In the genomic region with DNA sequence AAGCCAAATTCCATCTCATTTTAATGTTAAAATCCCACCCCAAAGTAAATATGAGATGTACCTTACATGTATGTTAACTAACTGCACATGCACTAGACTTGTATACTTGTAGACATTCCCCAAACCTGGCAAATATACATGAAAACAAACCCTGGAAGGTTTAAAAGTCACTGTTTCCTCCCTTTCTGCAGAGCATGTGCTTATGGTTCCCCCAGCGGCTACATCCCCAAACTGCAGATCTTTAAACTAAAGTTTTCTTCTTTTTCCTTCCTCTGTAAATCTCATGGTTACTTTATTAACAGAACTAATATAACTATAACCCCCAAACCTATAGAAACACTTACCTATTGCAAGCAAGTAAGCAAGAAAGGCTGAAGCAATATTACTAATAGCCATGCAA, we compare ENCODE assay signal across 12 cellular contexts.
DNase-seq lines count a peak whose midpoint lies in the region; ATAC-seq and TF ChIP-seq lines count a peak whose summit lies in the region.
"Had no signal": no experiment of that assay in that cellular context is flagged by ENCODE, and none has a peak within 500 bp of the region (broad histone marks: within the 10 kb centered on the region; RNA-seq: fewer than 3 reads in every experiment).

No MANE protein-coding gene starts in this region.

- ATAC-seq in GM19351 (IDR thresholded peaks at IDR 0.05; ENCODE audit: unreplicated experiment) = peak; percentile 87
- ATAC-seq in stimulated activated naive CD8-positive, alpha-beta T cell treated with anti-CD3 and anti-CD28 coated beads, Interleukin-15, amount 100 ng/mL, for 72 hours = no peak

- CTCF ChIA-PET in RWPE1 (lab: Yijun Ruan, JAX) = no interaction called here

- no peaks in the 10 kb centered on the region for H3K27me3 Mint-ChIP-seq in stimulated activated naive CD8-positive, alpha-beta T cell treated with anti-CD3 and anti-CD28 coated beads, Interleukin-15, amount 100 ng/mL, for 72 hours
- H3K27me3 Mint-ChIP-seq: activated B cell treated with CpG ODN at 0.5 μM for 24 hours; activated naive CD8-positive, alpha-beta T cell; CD4-positive, alpha-beta memory T cell had no signal

- no peak overlapping the region for H3K27ac Mint-ChIP-seq in stimulated activated naive CD8-positive, alpha-beta T cell treated with anti-CD3 and anti-CD28 coated beads, Interleukin-15, amount 100 ng/mL, for 72 hours
- H3K27ac Mint-ChIP-seq: activated B cell treated with CpG ODN at 0.5 μM for 24 hours; activated naive CD8-positive, alpha-beta T cell; CD4-positive, alpha-beta memory T cell had no signal

- no peaks in the 10 kb centered on the region for H3K9me3 ChIP-seq in OCI-LY3 (ENCODE audit: insufficient read depth, low read length)
- no peaks in the 10 kb centered on the region for H3K9me3 ChIP-seq in esophagus muscularis mucosa

- H3K4me2 ChIP-seq in OCI-LY3 (ENCODE audit: low read length) = peak overlapping the region; percentile 16; the same call in 1 of the 2 replicates

- no peak for TF ChIP-seq POLR2A in esophagus muscularis mucosa (IDR thresholded peaks at IDR 0.05; ENCODE audit: low read depth)

- TF ChIP-seq CTCF in 22Rv1 (IDR thresholded peaks at IDR 0.05) = peak; percentile 45
- TF ChIP-seq CTCF in OCI-LY3 (IDR thresholded peaks at IDR 0.05; ENCODE audit: low read depth, low read length) = peak; percentile 70
- TF ChIP-seq CTCF in fibroblast of villous mesenchyme (IDR thresholded peaks at IDR 0.05; ENCODE audit: insufficient read depth, low read depth, low read length) = peak; percentile 51
- no peak for TF ChIP-seq CTCF in esophagus muscularis mucosa (IDR thresholded peaks at IDR 0.05)
- no peak for TF ChIP-seq CTCF in RWPE1 (conservative IDR thresholded peaks at IDR 0.05; ENCODE audit: low read depth)

- H3K4me3 ChIP-seq in OCI-LY3 (ENCODE audit: low read length) (no peak overlapping the region), fibroblast of villous mesenchyme (ENCODE audit: low read depth, low read length) (no peak overlapping the region), esophagus muscularis mucosa (no peak overlapping the region)

- H3K27ac ChIP-seq in 22Rv1 (no peak overlapping the region), OCI-LY3 (ENCODE audit: low read length) (no peak overlapping the region), esophagus muscularis mucosa (replicated peaks in 1 of 4) (no peak overlapping the region), RWPE1 (no peak overlapping the region)

- peaks cover 0 to 8% of the 10 kb centered on the region in 2 donors for H3K9me3 Mint-ChIP-seq in stimulated activated naive CD8-positive, alpha-beta T cell treated with anti-CD3 and anti-CD28 coated beads, Interleukin-15, amount 100 ng/mL, for 72 hours
- H3K9me3 Mint-ChIP-seq: activated B cell treated with CpG ODN at 0.5 μM for 24 hours had no signal

- DNase-seq in fibroblast of villous mesenchyme (ENCODE audit: low read depth) (peak; percentile 13), NCI-H2081 (lab: John Stamatoyannopoulos, UW) (no peak), esophagus muscularis mucosa (ENCODE audit: extremely low spot score) (no peak), RWPE1 (ENCODE audit: low spot score) (no peak)
- DNase-seq in stimulated activated naive CD8-positive, alpha-beta T cell treated with anti-CD3 and anti-CD28 coated beads, Interleukin-15, amount 100 ng/mL, for 72 hours = no peak
- DNase-seq: activated B cell treated with CpG ODN at 0.5 μM for 24 hours; CD4-positive, alpha-beta memory T cell; NCI-H2171 had no signal

- H4K20me1 ChIP-seq in OCI-LY3 (ENCODE audit: insufficient read depth, low read length) = no peaks in the 10 kb centered on the region

- H3K4me3 Mint-ChIP-seq in stimulated activated naive CD8-positive, alpha-beta T cell treated with anti-CD3 and anti-CD28 coated beads, Interleukin-15, amount 100 ng/mL, for 72 hours = no peak overlapping the region
- H3K4me3 Mint-ChIP-seq: activated B cell treated with CpG ODN at 0.5 μM for 24 hours; activated naive CD8-positive, alpha-beta T cell; CD4-positive, alpha-beta memory T cell had no signal

- TF ChIP-seq EP300 in esophagus muscularis mucosa (IDR thresholded peaks at IDR 0.05) = no peak

- intact Hi-C loops in esophagus muscularis mucosa (cut with DNase I) = no loop called here

- H3K4me1 Mint-ChIP-seq in stimulated activated naive CD8-positive, alpha-beta T cell treated with anti-CD3 and anti-CD28 coated beads, Interleukin-15, amount 100 ng/mL, for 72 hours = no peaks in the 10 kb centered on the region
- H3K4me1 Mint-ChIP-seq: activated B cell treated with CpG ODN at 0.5 μM for 24 hours; CD4-positive, alpha-beta memory T cell had no signal

- H3K4me1 ChIP-seq in OCI-LY3 (ENCODE audit: low read length) (peaks cover 6% of the 10 kb centered on the region), esophagus muscularis mucosa (no peaks in the 10 kb centered on the region)

- no peaks in the 10 kb centered on the region for H3K27me3 ChIP-seq in OCI-LY3 (ENCODE audit: low read depth, low read length)
- H3K27me3 ChIP-seq in esophagus muscularis mucosa = no peaks in the 10 kb centered on the region

- WGBS in esophagus muscularis mucosa = 73% methylated on average over 1 of the region's 1 CpG

- H3K79me2 ChIP-seq in OCI-LY3 (ENCODE audit: low read length) = no peaks in the 10 kb centered on the region

- H2AFZ ChIP-seq in OCI-LY3 (ENCODE audit: low read depth, low read length) = peak overlapping the region; percentile 26; the same call in 1 of the 2 replicates

- no peak overlapping the region for H3K9ac ChIP-seq in OCI-LY3 (ENCODE audit: low read length)

- POLR2A ChIA-PET in RWPE1 (lab: Yijun Ruan, JAX; ENCODE audit: low non-redundant PET) = no interaction called here

- no peaks in the 10 kb centered on the region for H3K36me3 ChIP-seq in OCI-LY3 (replicated peaks; ENCODE audit: low read depth, low read length)
- H3K36me3 ChIP-seq in esophagus muscularis mucosa = no peaks in the 10 kb centered on the region

Comparison
In these comparisons a context has a peak if more than half of its experiments do, and no peak if none do; other contexts are left out.
1. CTCF ChIP-seq: peak in 22Rv1 (single experiment), OCI-LY3 (single experiment) and fibroblast of villous mesenchyme (single experiment); none in esophagus muscularis mucosa (0 of 3) and RWPE1 (single experiment).